Comparison of ENCODE assay signal across 2 cellular contexts in the genomic region with DNA sequence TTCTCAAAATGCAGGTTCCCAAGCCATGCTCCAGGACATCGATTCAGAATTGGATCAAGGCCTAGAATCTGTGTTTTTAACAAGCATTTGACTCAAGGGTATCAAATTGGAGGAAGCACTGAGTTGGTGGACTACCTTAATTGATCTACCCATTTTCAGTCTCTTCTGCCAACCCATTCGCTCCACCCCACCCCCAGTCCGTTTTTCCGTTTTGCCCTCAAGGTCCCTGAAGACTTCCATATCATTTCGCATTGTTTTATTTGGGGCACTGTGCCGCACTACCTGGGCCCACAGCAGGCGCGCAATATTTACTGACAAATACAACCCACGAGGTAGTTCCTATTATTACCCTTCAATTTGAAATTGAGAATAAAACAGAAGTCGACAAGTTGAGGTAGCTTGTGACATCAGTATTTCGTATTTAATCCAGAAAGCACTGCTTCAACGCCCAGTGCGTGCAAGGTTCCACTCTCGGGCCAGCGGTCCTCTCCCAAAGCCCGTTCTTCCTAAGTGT.
TF ChIP-seq lines count a peak whose summit lies in the region.

No MANE protein-coding gene starts in this region.

TF ChIP-seq in SK-N-SH treated with all-trans-retinoic acid at 6 μM for 48 hours, 23 proteins besides CTCF, POLR2A, EP300 and RAD21 (continued from another document):
- TF ChIP-seq, protein P1, sequence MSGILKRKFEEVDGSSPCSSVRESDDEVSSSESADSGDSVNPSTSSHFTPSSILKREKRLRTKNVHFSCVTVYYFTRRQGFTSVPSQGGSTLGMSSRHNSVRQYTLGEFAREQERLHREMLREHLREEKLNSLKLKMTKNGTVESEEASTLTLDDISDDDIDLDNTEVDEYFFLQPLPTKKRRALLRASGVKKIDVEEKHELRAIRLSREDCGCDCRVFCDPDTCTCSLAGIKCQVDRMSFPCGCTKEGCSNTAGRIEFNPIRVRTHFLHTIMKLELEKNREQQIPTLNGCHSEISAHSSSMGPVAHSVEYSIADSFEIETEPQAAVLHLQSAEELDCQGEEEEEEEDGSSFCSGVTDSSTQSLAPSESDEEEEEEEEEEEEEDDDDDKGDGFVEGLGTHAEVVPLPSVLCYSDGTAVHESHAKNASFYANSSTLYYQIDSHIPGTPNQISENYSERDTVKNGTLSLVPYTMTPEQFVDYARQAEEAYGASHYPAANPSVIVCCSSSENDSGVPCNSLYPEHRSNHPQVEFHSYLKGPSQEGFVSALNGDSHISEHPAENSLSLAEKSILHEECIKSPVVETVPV (CRISPR knock-in tag; IDR thresholded peaks at IDR 0.05), result no peak
- 0 out of 2 replicates have a peak, but pooled peaks have one; percentile 6 for TF ChIP-seq ZFP30 (CRISPR knock-in tag; IDR thresholded peaks at IDR 0.05)
- TF ChIP-seq RARB (CRISPR knock-in tag; IDR thresholded peaks at IDR 0.05), result no peak

TF ChIP-seq in H1, 55 proteins besides CTCF, POLR2A, EP300 and RAD21 (continued from another document):
- TF ChIP-seq, protein P2, sequence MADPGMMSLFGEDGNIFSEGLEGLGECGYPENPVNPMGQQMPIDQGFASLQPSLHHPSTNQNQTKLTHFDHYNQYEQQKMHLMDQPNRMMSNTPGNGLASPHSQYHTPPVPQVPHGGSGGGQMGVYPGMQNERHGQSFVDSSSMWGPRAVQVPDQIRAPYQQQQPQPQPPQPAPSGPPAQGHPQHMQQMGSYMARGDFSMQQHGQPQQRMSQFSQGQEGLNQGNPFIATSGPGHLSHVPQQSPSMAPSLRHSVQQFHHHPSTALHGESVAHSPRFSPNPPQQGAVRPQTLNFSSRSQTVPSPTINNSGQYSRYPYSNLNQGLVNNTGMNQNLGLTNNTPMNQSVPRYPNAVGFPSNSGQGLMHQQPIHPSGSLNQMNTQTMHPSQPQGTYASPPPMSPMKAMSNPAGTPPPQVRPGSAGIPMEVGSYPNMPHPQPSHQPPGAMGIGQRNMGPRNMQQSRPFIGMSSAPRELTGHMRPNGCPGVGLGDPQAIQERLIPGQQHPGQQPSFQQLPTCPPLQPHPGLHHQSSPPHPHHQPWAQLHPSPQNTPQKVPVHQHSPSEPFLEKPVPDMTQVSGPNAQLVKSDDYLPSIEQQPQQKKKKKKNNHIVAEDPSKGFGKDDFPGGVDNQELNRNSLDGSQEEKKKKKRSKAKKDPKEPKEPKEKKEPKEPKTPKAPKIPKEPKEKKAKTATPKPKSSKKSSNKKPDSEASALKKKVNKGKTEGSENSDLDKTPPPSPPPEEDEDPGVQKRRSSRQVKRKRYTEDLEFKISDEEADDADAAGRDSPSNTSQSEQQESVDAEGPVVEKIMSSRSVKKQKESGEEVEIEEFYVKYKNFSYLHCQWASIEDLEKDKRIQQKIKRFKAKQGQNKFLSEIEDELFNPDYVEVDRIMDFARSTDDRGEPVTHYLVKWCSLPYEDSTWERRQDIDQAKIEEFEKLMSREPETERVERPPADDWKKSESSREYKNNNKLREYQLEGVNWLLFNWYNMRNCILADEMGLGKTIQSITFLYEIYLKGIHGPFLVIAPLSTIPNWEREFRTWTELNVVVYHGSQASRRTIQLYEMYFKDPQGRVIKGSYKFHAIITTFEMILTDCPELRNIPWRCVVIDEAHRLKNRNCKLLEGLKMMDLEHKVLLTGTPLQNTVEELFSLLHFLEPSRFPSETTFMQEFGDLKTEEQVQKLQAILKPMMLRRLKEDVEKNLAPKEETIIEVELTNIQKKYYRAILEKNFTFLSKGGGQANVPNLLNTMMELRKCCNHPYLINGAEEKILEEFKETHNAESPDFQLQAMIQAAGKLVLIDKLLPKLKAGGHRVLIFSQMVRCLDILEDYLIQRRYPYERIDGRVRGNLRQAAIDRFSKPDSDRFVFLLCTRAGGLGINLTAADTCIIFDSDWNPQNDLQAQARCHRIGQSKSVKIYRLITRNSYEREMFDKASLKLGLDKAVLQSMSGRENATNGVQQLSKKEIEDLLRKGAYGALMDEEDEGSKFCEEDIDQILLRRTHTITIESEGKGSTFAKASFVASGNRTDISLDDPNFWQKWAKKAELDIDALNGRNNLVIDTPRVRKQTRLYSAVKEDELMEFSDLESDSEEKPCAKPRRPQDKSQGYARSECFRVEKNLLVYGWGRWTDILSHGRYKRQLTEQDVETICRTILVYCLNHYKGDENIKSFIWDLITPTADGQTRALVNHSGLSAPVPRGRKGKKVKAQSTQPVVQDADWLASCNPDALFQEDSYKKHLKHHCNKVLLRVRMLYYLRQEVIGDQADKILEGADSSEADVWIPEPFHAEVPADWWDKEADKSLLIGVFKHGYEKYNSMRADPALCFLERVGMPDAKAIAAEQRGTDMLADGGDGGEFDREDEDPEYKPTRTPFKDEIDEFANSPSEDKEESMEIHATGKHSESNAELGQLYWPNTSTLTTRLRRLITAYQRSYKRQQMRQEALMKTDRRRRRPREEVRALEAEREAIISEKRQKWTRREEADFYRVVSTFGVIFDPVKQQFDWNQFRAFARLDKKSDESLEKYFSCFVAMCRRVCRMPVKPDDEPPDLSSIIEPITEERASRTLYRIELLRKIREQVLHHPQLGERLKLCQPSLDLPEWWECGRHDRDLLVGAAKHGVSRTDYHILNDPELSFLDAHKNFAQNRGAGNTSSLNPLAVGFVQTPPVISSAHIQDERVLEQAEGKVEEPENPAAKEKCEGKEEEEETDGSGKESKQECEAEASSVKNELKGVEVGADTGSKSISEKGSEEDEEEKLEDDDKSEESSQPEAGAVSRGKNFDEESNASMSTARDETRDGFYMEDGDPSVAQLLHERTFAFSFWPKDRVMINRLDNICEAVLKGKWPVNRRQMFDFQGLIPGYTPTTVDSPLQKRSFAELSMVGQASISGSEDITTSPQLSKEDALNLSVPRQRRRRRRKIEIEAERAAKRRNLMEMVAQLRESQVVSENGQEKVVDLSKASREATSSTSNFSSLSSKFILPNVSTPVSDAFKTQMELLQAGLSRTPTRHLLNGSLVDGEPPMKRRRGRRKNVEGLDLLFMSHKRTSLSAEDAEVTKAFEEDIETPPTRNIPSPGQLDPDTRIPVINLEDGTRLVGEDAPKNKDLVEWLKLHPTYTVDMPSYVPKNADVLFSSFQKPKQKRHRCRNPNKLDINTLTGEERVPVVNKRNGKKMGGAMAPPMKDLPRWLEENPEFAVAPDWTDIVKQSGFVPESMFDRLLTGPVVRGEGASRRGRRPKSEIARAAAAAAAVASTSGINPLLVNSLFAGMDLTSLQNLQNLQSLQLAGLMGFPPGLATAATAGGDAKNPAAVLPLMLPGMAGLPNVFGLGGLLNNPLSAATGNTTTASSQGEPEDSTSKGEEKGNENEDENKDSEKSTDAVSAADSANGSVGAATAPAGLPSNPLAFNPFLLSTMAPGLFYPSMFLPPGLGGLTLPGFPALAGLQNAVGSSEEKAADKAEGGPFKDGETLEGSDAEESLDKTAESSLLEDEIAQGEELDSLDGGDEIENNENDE (IDR thresholded peaks at IDR 0.05; ENCODE audit: insufficient replicate concordance, low read length), result no peak
- no peak for TF ChIP-seq TAF1 (IDR thresholded peaks at IDR 0.05; ENCODE audit: low read depth, low read length)
- 0 out of 2 replicates have a peak, but pooled peaks have one; percentile 0 for TF ChIP-seq CHD2 (IDR thresholded peaks at IDR 0.05; ENCODE audit: low read length)
- no peak for TF ChIP-seq CREB1 (IDR thresholded peaks at IDR 0.05)
- no peak for TF ChIP-seq TBP (IDR thresholded peaks at IDR 0.05; ENCODE audit: low read depth, low read length)
- TF ChIP-seq TEAD4 (IDR thresholded peaks at IDR 0.05; ENCODE audit: low read depth, low read length), result no peak
- no peak for TF ChIP-seq POLR2AphosphoS5 (IDR thresholded peaks at IDR 0.05; ENCODE audit: low read depth, low read length)
- TF ChIP-seq HDAC6 (IDR thresholded peaks at IDR 0.05; ENCODE audit: low read depth, low read length), result no peak
- TF ChIP-seq, protein P3, sequence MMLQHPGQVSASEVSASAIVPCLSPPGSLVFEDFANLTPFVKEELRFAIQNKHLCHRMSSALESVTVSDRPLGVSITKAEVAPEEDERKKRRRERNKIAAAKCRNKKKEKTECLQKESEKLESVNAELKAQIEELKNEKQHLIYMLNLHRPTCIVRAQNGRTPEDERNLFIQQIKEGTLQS (IDR thresholded peaks at IDR 0.05; ENCODE audit: insufficient read depth, low read depth, low read length), result no peak
- no peak for TF ChIP-seq RBBP5 (IDR thresholded peaks at IDR 0.05; ENCODE audit: borderline replicate concordance, low read depth, low read length)
- no peak for TF ChIP-seq KDM1A (IDR thresholded peaks at IDR 0.05; ENCODE audit: borderline replicate concordance, low read length)
- TF ChIP-seq CBX8 (IDR thresholded peaks at IDR 0.05; ENCODE audit: borderline replicate concordance, low read depth, low read length), result no peak
- TF ChIP-seq BRCA1 (IDR thresholded peaks at IDR 0.05; ENCODE audit: low read depth, low read length), result no peak
- TF ChIP-seq JUND (IDR thresholded peaks at IDR 0.05; ENCODE audit: low read length), result no peak
- TF ChIP-seq ASH2L (IDR thresholded peaks at IDR 0.05; ENCODE audit: low read length), result no peak
- TF ChIP-seq MAFK (IDR thresholded peaks at IDR 0.05; ENCODE audit: low read depth, low read length), result no peak
- 0 out of 2 replicates have a peak, but pooled peaks have one; percentile 17 for TF ChIP-seq RFX5 (IDR thresholded peaks at IDR 0.05; ENCODE audit: borderline replicate concordance, low read depth, low read length)
- TF ChIP-seq PHF8 (conservative IDR thresholded peaks at IDR 0.05; ENCODE audit: low read depth, low read length), result peak; percentile 72; the same call in 1 of the 2 replicates
TF ChIP-seq in H1: peak in this region for 4.
